ENCODE assay signal across 1 cellular context in genomic region chr11:65422633-65423515, GRCh38.
TF ChIP-seq lines count a peak whose summit lies in the region.

Gene NEAT1, plus strand, starts transcription at chr11:65422798.

TF ChIP-seq in HEK293, 187 proteins besides CTCF, POLR2A, EP300 and RAD21 (continued from another document and continues in another):
- TF ChIP-seq PRDM10 (tag by site-specific recombination; IDR thresholded peaks at IDR 0.05) (peak; percentile 37), ZNF114 (tag by site-specific recombination; IDR thresholded peaks at IDR 0.05) (no peak), ZNF335 (tag by site-specific recombination; conservative IDR thresholded peaks at IDR 0.05) (peak; percentile 78), ZNF292 (tag by site-specific recombination; IDR thresholded peaks at IDR 0.05; ENCODE audit: borderline replicate concordance, low read depth) (no peak), ZNF518A (tag by site-specific recombination; conservative IDR thresholded peaks at IDR 0.05; ENCODE audit: low read depth) (no peak), ZNF148 (tag by site-specific recombination; IDR thresholded peaks at IDR 0.05; ENCODE audit: borderline replicate concordance) (no peak; the same call in 1 of the 2 replicates), ZNF211 (tag by site-specific recombination; IDR thresholded peaks at IDR 0.05; ENCODE audit: low read depth) (no peak), ZNF544 (tag by site-specific recombination; IDR thresholded peaks at IDR 0.05) (no peak), ZNF777 (tag by site-specific recombination; IDR thresholded peaks at IDR 0.05; ENCODE audit: borderline replicate concordance) (0 out of 2 replicates have a peak, but pooled peaks have one; percentile 67), ZNF280C (tag by site-specific recombination; IDR thresholded peaks at IDR 0.05) (no peak), ZFP3 (tag by site-specific recombination; IDR thresholded peaks at IDR 0.05; ENCODE audit: low read depth) (no peak; the same call in 1 of the 2 replicates), ZNF785 (tag by site-specific recombination; IDR thresholded peaks at IDR 0.05) (no peak), ZNF423 (tag by site-specific recombination; IDR thresholded peaks at IDR 0.05) (no peak), RBAK (tag by site-specific recombination; IDR thresholded peaks at IDR 0.05) (no peak), ZNF19 (tag by site-specific recombination; IDR thresholded peaks at IDR 0.05; ENCODE audit: low read depth) (no peak), ZNF600 (tag by site-specific recombination; IDR thresholded peaks at IDR 0.05) (peak; percentile 86), ZNF221 (tag by site-specific recombination; IDR thresholded peaks at IDR 0.05; ENCODE audit: borderline replicate concordance) (no peak), REST (tag by site-specific recombination; IDR thresholded peaks at IDR 0.05) (no peak; the same call in none of the 2 replicates), ZBTB6 (tag by site-specific recombination; IDR thresholded peaks at IDR 0.05) (no peak), ZNF341 (tag by site-specific recombination; IDR thresholded peaks at IDR 0.05; ENCODE audit: low read depth) (peak; percentile 88), ZNF223 (tag by site-specific recombination; IDR thresholded peaks at IDR 0.05) (no peak), ZFHX2 (tag by site-specific recombination; conservative IDR thresholded peaks at IDR 0.05) (peak; percentile 67), ZFP41 (tag by site-specific recombination; IDR thresholded peaks at IDR 0.05; ENCODE audit: borderline replicate concordance) (0 out of 2 replicates have a peak, but pooled peaks have one; percentile 9), ZXDB (tag by site-specific recombination; IDR thresholded peaks at IDR 0.05) (no peak; the same call in 1 of the 2 replicates), KLF7 (tag by site-specific recombination; IDR thresholded peaks at IDR 0.05; ENCODE audit: borderline replicate concordance) (peak; percentile 48; the same call in 1 of the 2 replicates), ZSCAN18 (tag by site-specific recombination; IDR thresholded peaks at IDR 0.05) (peak; percentile 63; the same call in 1 of the 2 replicates), ZNF707 (tag by site-specific recombination; IDR thresholded peaks at IDR 0.05) (no peak), ZNF548 (tag by site-specific recombination; IDR thresholded peaks at IDR 0.05) (no peak), PATZ1 (tag by site-specific recombination; IDR thresholded peaks at IDR 0.05) (peak; percentile 63; the same call in 1 of the 2 replicates), ZNF311 (tag by site-specific recombination; IDR thresholded peaks at IDR 0.05; ENCODE audit: borderline replicate concordance) (0 out of 2 replicates have a peak, but pooled peaks have one; percentile 34), ZNF239 (tag by site-specific recombination; IDR thresholded peaks at IDR 0.05) (peak; percentile 56; the same call in 1 of the 2 replicates), ZNF558 (tag by site-specific recombination; IDR thresholded peaks at IDR 0.05) (peak; percentile 44; the same call in 1 of the 2 replicates), ZNF202 (tag by site-specific recombination; IDR thresholded peaks at IDR 0.05; ENCODE audit: borderline replicate concordance) (no peak), ZNF138 (tag by site-specific recombination; IDR thresholded peaks at IDR 0.05; ENCODE audit: borderline replicate concordance) (no peak), ZNF404 (tag by site-specific recombination; IDR thresholded peaks at IDR 0.05) (no peak)
